Comparison of ENCODE assay signal across 13 cellular contexts in genomic region chr11:38392176-38392575, GRCh38.
DNase-seq lines count a peak whose midpoint lies in the region; ATAC-seq and TF ChIP-seq lines count a peak whose summit lies in the region.
"Had no signal": no experiment of that assay in that cellular context is flagged by ENCODE, and none has a peak within 500 bp of the region (broad histone marks: within the 10 kb centered on the region; RNA-seq: fewer than 3 reads in every experiment).

No MANE protein-coding gene starts in this region.

- intact Hi-C loops in MCF 10A (cut with micrococcal nuclease) = no loop called here
- intact Hi-C loops in breast epithelium (cut with DNase I; ENCODE audit: low total_unique reads) = no loop called here
- intact Hi-C loops in stomach (cut with DNase I; ENCODE audit: low total_unique reads) = no loop called here

- DNase-seq in MCF 10A (ENCODE audit: unreplicated experiment) (peak; percentile 21), breast epithelium (ENCODE audit: low spot score in 2 of 2) (no peak), RWPE1 (ENCODE audit: low spot score) (peak; percentile 3), epithelial cell of esophagus (ENCODE audit: low read depth) (peak; percentile 14), stomach (no peak)
- DNase-seq in activated CD4-positive, alpha-beta T cell treated with anti-CD3 and anti-CD28 coated beads, Interleukin-2, amount 10 ng/mL, durations not matched to agents 7 days and 5 days = no peak
- DNase-seq: 8988T, DMS 273 treated with DMSO at 0.1 percent for 48 hours, NCI-H1694, SIG-M5 had no signal

- POLR2A ChIA-PET in MCF 10A (lab: Yijun Ruan, JAX) (no interaction called here), RWPE1 (lab: Yijun Ruan, JAX; ENCODE audit: low non-redundant PET) (no interaction called here)
- POLR2A ChIA-PET in activated CD4-positive, alpha-beta T cell treated with anti-CD3 and anti-CD28 coated beads, Interleukin-2, amount 10 ng/mL, durations not matched to agents 7 days and 5 days (lab: Charles Lee) = no interaction called here

- TF ChIP-seq CTCF in MCF 10A (IDR thresholded peaks at IDR 0.05; ENCODE audit: unreplicated experiment) = no peak
- TF ChIP-seq CTCF in breast epithelium (IDR thresholded peaks at IDR 0.05) = no peak
- no peak for TF ChIP-seq CTCF in RWPE1 (conservative IDR thresholded peaks at IDR 0.05; ENCODE audit: low read depth)
- TF ChIP-seq CTCF in epithelial cell of esophagus (IDR thresholded peaks at IDR 0.05; ENCODE audit: insufficient read depth, low read depth, low read length, missing control alignments) = no peak
- no peak for TF ChIP-seq CTCF in stomach (IDR thresholded peaks at IDR 0.05)

- H3K27ac Mint-ChIP-seq in MCF 10A (ENCODE audit: low read depth, unreplicated experiment) = no peak overlapping the region
- no peak overlapping the region for H3K27ac Mint-ChIP-seq in activated CD4-positive, alpha-beta T cell treated with anti-CD3 and anti-CD28 coated beads, Interleukin-2, amount 10 ng/mL, durations not matched to agents 7 days and 5 days

- TF ChIP-seq EP300 in stomach (IDR thresholded peaks at IDR 0.05) = no peak

- ATAC-seq in GM18498 (IDR thresholded peaks at IDR 0.05; ENCODE audit: unreplicated experiment) = no peak
- ATAC-seq in GM21447 (IDR thresholded peaks at IDR 0.05; ENCODE audit: unreplicated experiment) = no peak

- H3K27ac ChIP-seq in breast epithelium (no peak overlapping the region), RWPE1 (no peak overlapping the region), stomach (no peak overlapping the region)
- H3K27ac ChIP-seq: BLaER1 treated with 17β-estradiol and CSF1 and Interleukin-3, amounts not matched to agents 10 nM and 100 nM had no signal

- H3K4me1 ChIP-seq in breast epithelium (no peaks in the 10 kb centered on the region), stomach (no peaks in the 10 kb centered on the region)
- H3K4me1 ChIP-seq: BLaER1 treated with 17β-estradiol and CSF1 and Interleukin-3, amounts not matched to agents 10 nM and 100 nM had no signal

- no peak for TF ChIP-seq POLR2A in breast epithelium (IDR thresholded peaks at IDR 0.05)
- TF ChIP-seq POLR2A in stomach (IDR thresholded peaks at IDR 0.05) = no peak

- H3K36me3 Mint-ChIP-seq in MCF 10A (ENCODE audit: insufficient read depth, unreplicated experiment) = no peaks in the 10 kb centered on the region
- H3K36me3 Mint-ChIP-seq in activated CD4-positive, alpha-beta T cell treated with anti-CD3 and anti-CD28 coated beads, Interleukin-2, amount 10 ng/mL, durations not matched to agents 7 days and 5 days (ENCODE audit: low read depth) = no peaks in the 10 kb centered on the region

- H3K36me3 ChIP-seq in breast epithelium = no peaks in the 10 kb centered on the region
- no peaks in the 10 kb centered on the region for H3K36me3 ChIP-seq in stomach
- H3K36me3 ChIP-seq: BLaER1 treated with 17β-estradiol and CSF1 and Interleukin-3, amounts not matched to agents 10 nM and 100 nM had no signal

- H3K4me3 ChIP-seq in breast epithelium (no peak overlapping the region), epithelial cell of esophagus (ENCODE audit: low read length) (no peak overlapping the region), stomach (no peak overlapping the region)
- H3K4me3 ChIP-seq: BLaER1 treated with 17β-estradiol and CSF1 and Interleukin-3, amounts not matched to agents 10 nM and 100 nM had no signal

- CTCF ChIA-PET in MCF 10A (lab: Yijun Ruan, JAX) (no interaction called here), RWPE1 (lab: Yijun Ruan, JAX) (no interaction called here)
- CTCF ChIA-PET in activated CD4-positive, alpha-beta T cell treated with anti-CD3 and anti-CD28 coated beads, Interleukin-2, amount 10 ng/mL, durations not matched to agents 7 days and 5 days (lab: Charles Lee) = no interaction called here

- no peaks in the 10 kb centered on the region for H3K27me3 Mint-ChIP-seq in MCF 10A (ENCODE audit: insufficient read depth, unreplicated experiment)
- no peaks in the 10 kb centered on the region for H3K27me3 Mint-ChIP-seq in activated CD4-positive, alpha-beta T cell treated with anti-CD3 and anti-CD28 coated beads, Interleukin-2, amount 10 ng/mL, durations not matched to agents 7 days and 5 days

- no peaks in the 10 kb centered on the region for H3K9me3 ChIP-seq in breast epithelium
- H3K9me3 ChIP-seq in stomach = peaks cover 0 to 4% (median 0%) of the 10 kb centered on the region in 4 donors
- H3K9me3 ChIP-seq: BLaER1 treated with 17β-estradiol and CSF1 and Interleukin-3, amounts not matched to agents 10 nM and 100 nM had no signal

- H3K4me3 Mint-ChIP-seq in MCF 10A (ENCODE audit: unreplicated experiment) = no peak overlapping the region
- H3K4me3 Mint-ChIP-seq in activated CD4-positive, alpha-beta T cell treated with anti-CD3 and anti-CD28 coated beads, Interleukin-2, amount 10 ng/mL, durations not matched to agents 7 days and 5 days = no peak overlapping the region

- WGBS in stomach, 5 donors = 46 to 64% (median 60%) methylated on average over 1 of the region's 1 CpG

- H3K4me1 Mint-ChIP-seq in MCF 10A (ENCODE audit: insufficient read depth, unreplicated experiment) = peaks cover 12% of the 10 kb centered on the region
- no peaks in the 10 kb centered on the region for H3K4me1 Mint-ChIP-seq in activated CD4-positive, alpha-beta T cell treated with anti-CD3 and anti-CD28 coated beads, Interleukin-2, amount 10 ng/mL, durations not matched to agents 7 days and 5 days

- H3K9me3 Mint-ChIP-seq in MCF 10A (ENCODE audit: unreplicated experiment) = no peaks in the 10 kb centered on the region
- peaks cover 7% of the 10 kb centered on the region for H3K9me3 Mint-ChIP-seq in activated CD4-positive, alpha-beta T cell treated with anti-CD3 and anti-CD28 coated beads, Interleukin-2, amount 10 ng/mL, durations not matched to agents 7 days and 5 days

- no TSS peak for BruUV-seq in MCF 10A (replicated peaks; lab: Mats Ljungman, UMichigan)

- no peaks in the 10 kb centered on the region for H3K27me3 ChIP-seq in breast epithelium
- H3K27me3 ChIP-seq in stomach = no peaks in the 10 kb centered on the region
- H3K27me3 ChIP-seq: BLaER1 treated with 17β-estradiol and CSF1 and Interleukin-3, amounts not matched to agents 10 nM and 100 nM had no signal

Comparison
In these comparisons a context has a peak if more than half of its experiments do, and no peak if none do; other contexts are left out.
1. DNase-seq: peak in MCF 10A (single experiment), RWPE1 (single experiment) and epithelial cell of esophagus (single experiment); none in breast epithelium (0 of 2), stomach (single experiment) and activated CD4-positive, alpha-beta T cell treated with anti-CD3 and anti-CD28 coated beads, Interleukin-2, amount 10 ng/mL, durations not matched to agents 7 days and 5 days (single experiment).